ENCODE assay signal across 1 cellular context in the genomic region with DNA sequence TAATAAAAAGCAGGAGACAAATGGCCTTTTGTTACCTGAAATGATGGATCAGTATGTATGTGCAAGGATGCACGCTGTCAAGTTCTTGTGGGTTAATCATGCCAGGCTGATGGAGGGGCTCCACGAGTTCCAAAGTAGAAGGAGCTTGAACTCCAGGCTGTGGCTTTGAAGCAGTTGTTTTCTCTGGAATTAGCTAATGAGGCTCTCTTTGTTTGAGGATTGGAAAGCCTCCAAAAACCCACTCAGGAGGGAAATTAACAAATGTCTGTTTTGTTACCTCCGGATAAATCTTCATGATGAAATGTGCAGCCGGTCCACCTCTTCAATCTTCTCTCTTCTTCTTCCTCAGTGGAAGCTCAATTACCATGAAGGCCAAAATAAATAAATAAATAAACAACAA.
A peak's percentile ranks its signal among the peaks of the same experiment; 100 is the strongest.
TF ChIP-seq lines count a peak whose summit lies in the region.

No MANE protein-coding gene starts in this region.

TF ChIP-seq in HEK293, 187 proteins besides CTCF, POLR2A, EP300 and RAD21 (continued from another document):
- TF ChIP-seq, protein P1, sequence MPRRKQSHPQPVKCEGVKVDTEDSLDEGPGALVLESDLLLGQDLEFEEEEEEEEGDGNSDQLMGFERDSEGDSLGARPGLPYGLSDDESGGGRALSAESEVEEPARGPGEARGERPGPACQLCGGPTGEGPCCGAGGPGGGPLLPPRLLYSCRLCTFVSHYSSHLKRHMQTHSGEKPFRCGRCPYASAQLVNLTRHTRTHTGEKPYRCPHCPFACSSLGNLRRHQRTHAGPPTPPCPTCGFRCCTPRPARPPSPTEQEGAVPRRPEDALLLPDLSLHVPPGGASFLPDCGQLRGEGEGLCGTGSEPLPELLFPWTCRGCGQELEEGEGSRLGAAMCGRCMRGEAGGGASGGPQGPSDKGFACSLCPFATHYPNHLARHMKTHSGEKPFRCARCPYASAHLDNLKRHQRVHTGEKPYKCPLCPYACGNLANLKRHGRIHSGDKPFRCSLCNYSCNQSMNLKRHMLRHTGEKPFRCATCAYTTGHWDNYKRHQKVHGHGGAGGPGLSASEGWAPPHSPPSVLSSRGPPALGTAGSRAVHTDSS (tag by site-specific recombination; IDR thresholded peaks at IDR 0.05): peak; percentile 61
- TF ChIP-seq ZNF138 (tag by site-specific recombination; IDR thresholded peaks at IDR 0.05; ENCODE audit: borderline replicate concordance) (no peak), ZNF837 (tag by site-specific recombination; IDR thresholded peaks at IDR 0.05) (no peak), ZFP69B (tag by site-specific recombination; IDR thresholded peaks at IDR 0.05) (no peak), ZBTB17 (tag by site-specific recombination; IDR thresholded peaks at IDR 0.05) (no peak), ZNF548 (tag by site-specific recombination; IDR thresholded peaks at IDR 0.05) (no peak), ZNF140 (tag by site-specific recombination; IDR thresholded peaks at IDR 0.05) (no peak), TCF7L2 (IDR thresholded peaks at IDR 0.05; ENCODE audit: borderline replicate concordance, low read depth, low read length) (no peak)
- TF ChIP-seq, protein P2, sequence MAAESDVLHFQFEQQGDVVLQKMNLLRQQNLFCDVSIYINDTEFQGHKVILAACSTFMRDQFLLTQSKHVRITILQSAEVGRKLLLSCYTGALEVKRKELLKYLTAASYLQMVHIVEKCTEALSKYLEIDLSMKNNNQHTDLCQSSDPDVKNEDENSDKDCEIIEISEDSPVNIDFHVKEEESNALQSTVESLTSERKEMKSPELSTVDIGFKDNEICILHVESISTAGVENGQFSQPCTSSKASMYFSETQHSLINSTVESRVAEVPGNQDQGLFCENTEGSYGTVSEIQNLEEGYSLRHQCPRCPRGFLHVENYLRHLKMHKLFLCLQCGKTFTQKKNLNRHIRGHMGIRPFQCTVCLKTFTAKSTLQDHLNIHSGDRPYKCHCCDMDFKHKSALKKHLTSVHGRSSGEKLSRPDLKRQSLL (tag by site-specific recombination; IDR thresholded peaks at IDR 0.05): 0 out of 2 replicates have a peak, but pooled peaks have one; percentile 40
- TF ChIP-seq, protein P3, sequence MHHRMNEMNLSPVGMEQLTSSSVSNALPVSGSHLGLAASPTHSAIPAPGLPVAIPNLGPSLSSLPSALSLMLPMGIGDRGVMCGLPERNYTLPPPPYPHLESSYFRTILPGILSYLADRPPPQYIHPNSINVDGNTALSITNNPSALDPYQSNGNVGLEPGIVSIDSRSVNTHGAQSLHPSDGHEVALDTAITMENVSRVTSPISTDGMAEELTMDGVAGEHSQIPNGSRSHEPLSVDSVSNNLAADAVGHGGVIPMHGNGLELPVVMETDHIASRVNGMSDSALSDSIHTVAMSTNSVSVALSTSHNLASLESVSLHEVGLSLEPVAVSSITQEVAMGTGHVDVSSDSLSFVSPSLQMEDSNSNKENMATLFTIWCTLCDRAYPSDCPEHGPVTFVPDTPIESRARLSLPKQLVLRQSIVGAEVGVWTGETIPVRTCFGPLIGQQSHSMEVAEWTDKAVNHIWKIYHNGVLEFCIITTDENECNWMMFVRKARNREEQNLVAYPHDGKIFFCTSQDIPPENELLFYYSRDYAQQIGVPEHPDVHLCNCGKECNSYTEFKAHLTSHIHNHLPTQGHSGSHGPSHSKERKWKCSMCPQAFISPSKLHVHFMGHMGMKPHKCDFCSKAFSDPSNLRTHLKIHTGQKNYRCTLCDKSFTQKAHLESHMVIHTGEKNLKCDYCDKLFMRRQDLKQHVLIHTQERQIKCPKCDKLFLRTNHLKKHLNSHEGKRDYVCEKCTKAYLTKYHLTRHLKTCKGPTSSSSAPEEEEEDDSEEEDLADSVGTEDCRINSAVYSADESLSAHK (tag by site-specific recombination; IDR thresholded peaks at IDR 0.05): peak; percentile 62; the same call in 1 of the 2 replicates
